Comparison of ENCODE assay signal across 1 cellular context in genomic region chr1:94942171-94943128, GRCh38.
TF ChIP-seq lines count a peak whose summit lies in the region.

No MANE protein-coding gene starts in this region.

TF ChIP-seq in HCT116, 20 proteins besides CTCF, POLR2A, EP300 and RAD21 (continued from another document):
- no peak for TF ChIP-seq ZBTB33 (IDR thresholded peaks at IDR 0.05; ENCODE audit: extremely low read depth, insufficient replicate concordance, low read length)
- no peak for TF ChIP-seq YY1 (IDR thresholded peaks at IDR 0.05; ENCODE audit: extremely low read depth, insufficient replicate concordance, low read depth, low read length)
- TF ChIP-seq ELF1 (IDR thresholded peaks at IDR 0.05; ENCODE audit: borderline replicate concordance, low read depth): no peak
